18 cellular contexts compared by ENCODE assay signal in the genomic region with DNA sequence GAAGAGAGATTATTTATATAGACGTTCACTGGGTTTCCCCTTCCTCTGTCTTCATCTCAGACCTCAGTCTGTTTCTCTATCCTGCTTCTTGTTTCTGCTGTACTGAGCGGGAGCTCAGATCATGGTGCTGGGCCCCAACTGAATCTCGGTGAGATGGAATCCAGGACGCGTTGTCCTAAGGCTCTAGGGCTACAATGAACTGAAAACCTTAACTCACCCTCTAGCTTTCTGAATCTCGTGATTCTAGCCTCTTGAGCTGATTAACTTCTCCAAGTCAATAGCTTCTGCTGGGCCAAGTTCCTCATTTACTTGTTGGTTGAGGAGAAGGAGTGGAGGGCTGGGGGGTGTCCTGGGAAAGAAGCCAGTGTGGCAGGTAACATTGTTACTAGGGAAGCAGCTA. TPM values are rescaled to one million over a fixed set of nuclear protein-coding genes. Genes with fewer than 3 reads are reported as not detected.
DNase-seq lines count a peak whose midpoint lies in the region; ATAC-seq and TF ChIP-seq lines count a peak whose summit lies in the region.
"Had no signal": no experiment of that assay in that cellular context is flagged by ENCODE, and none has a peak within 500 bp of the region (broad histone marks: within the 10 kb centered on the region; RNA-seq: fewer than 3 reads in every experiment).

No MANE protein-coding gene starts in this region.

- intact Hi-C loops in activated naive CD4-positive, alpha-beta T cell treated with anti-CD3 and anti-CD28 coated beads for 36 hours (cut with micrococcal nuclease), result no loop called here
- intact Hi-C loops in body of pancreas (cut with DNase I) (no loop called here), upper lobe of right lung (cut with DNase I) (no loop called here), aorta (cut with DNase I) (no loop called here)

- no peak for TF ChIP-seq CTCF in body of pancreas (IDR thresholded peaks at IDR 0.05)
- no peak for TF ChIP-seq CTCF in mesothelial cell of epicardium (IDR thresholded peaks at IDR 0.05; ENCODE audit: unreplicated experiment)
- no peak for TF ChIP-seq CTCF in upper lobe of right lung (IDR thresholded peaks at IDR 0.05)

- WGBS in body of pancreas, 2 donors, result 10 to 50% methylated on average over 6 of the region's 6 CpGs
- 75 to 79% methylated on average over 6 of the region's 6 CpGs for WGBS in aorta, 2 donors

- H3K4me1 ChIP-seq in body of pancreas, result peaks cover 55% of the 10 kb centered on the region
- no peaks in the 10 kb centered on the region for H3K4me1 ChIP-seq in upper lobe of right lung
- H3K4me1 ChIP-seq in aorta (ENCODE audit: control insufficient read depth in 1 of 2, insufficient read depth in 2 of 2, low read length in 2 of 2), result no peaks in the 10 kb centered on the region
- H3K4me1 ChIP-seq: gastroesophageal sphincter had no signal

- TF ChIP-seq POLR2A in body of pancreas (IDR thresholded peaks at IDR 0.05), result peak in 2 of 3 donors; percentile 30 to 37

- peak overlapping the region in 1 of 2 donors; percentile 1 for H3K4me3 ChIP-seq in body of pancreas
- H3K4me3 ChIP-seq in upper lobe of right lung, result no peak overlapping the region
- H3K4me3 ChIP-seq in aorta (ENCODE audit: low read length in 2 of 2), result no peak overlapping the region
- H3K4me3 ChIP-seq: cardiac muscle cell, gastroesophageal sphincter had no signal

- H3K27me3 ChIP-seq in body of pancreas (no peaks in the 10 kb centered on the region), upper lobe of right lung (no peaks in the 10 kb centered on the region), aorta (ENCODE audit: control insufficient read depth in 1 of 2, insufficient read depth in 2 of 2, low read length in 1 of 2) (no peaks in the 10 kb centered on the region)
- H3K27me3 ChIP-seq: cardiac muscle cell, gastroesophageal sphincter had no signal

- H3K36me3 Mint-ChIP-seq in activated naive CD4-positive, alpha-beta T cell treated with anti-CD3 and anti-CD28 coated beads for 36 hours (ENCODE audit: low read depth), result no peaks in the 10 kb centered on the region
- no peaks in the 10 kb centered on the region for H3K36me3 Mint-ChIP-seq in activated naive CD4-positive, alpha-beta T cell treated with anti-CD3 and anti-CD28 coated beads, Interleukin-2, amount 10 ng/mL, durations not matched to agents 7 days and 5 days
- H3K36me3 Mint-ChIP-seq in mesothelial cell of epicardium, result peaks cover 8% of the 10 kb centered on the region
- H3K36me3 Mint-ChIP-seq: activated naive CD8-positive, alpha-beta T cell treated with anti-CD3 and anti-CD28 coated beads, Interleukin-2, amount 10 ng/mL, durations not matched to agents 7 days and 5 days; CD8-positive, alpha-beta T cell had no signal

- H3K27ac Mint-ChIP-seq in activated naive CD4-positive, alpha-beta T cell treated with anti-CD3 and anti-CD28 coated beads for 36 hours, result peak overlapping the region; percentile 31
- no peak overlapping the region for H3K27ac Mint-ChIP-seq in activated naive CD4-positive, alpha-beta T cell treated with anti-CD3 and anti-CD28 coated beads, Interleukin-2, amount 10 ng/mL, durations not matched to agents 7 days and 5 days
- peak overlapping the region; percentile 21 for H3K27ac Mint-ChIP-seq in mesothelial cell of epicardium
- H3K27ac Mint-ChIP-seq: activated naive CD8-positive, alpha-beta T cell treated with anti-CD3 and anti-CD28 coated beads, Interleukin-2, amount 10 ng/mL, durations not matched to agents 7 days and 5 days; CD8-positive, alpha-beta T cell had no signal

- H3K4me1 Mint-ChIP-seq in activated naive CD4-positive, alpha-beta T cell treated with anti-CD3 and anti-CD28 coated beads for 36 hours (ENCODE audit: low read depth), result peaks cover 4% of the 10 kb centered on the region
- peaks cover 15% of the 10 kb centered on the region for H3K4me1 Mint-ChIP-seq in activated naive CD4-positive, alpha-beta T cell treated with anti-CD3 and anti-CD28 coated beads, Interleukin-2, amount 10 ng/mL, durations not matched to agents 7 days and 5 days
- H3K4me1 Mint-ChIP-seq in mesothelial cell of epicardium, result peaks cover 34% of the 10 kb centered on the region

- CTCF ChIA-PET in activated naive CD4-positive, alpha-beta T cell treated with anti-CD3 and anti-CD28 coated beads for 36 hours (lab: Charles Lee), result interaction anchor here (0.5 to 1.1 kb wide), 2 partner anchors 22 to 381 kb away, joined by 3 to 4 read pairs; no protein-coding TSS in a partner anchor
- CTCF ChIA-PET in activated naive CD4-positive, alpha-beta T cell treated with anti-CD3 and anti-CD28 coated beads, Interleukin-2, amount 10 ng/mL, durations not matched to agents 7 days and 5 days (lab: Charles Lee), result no interaction called here

- ATAC-seq in body of pancreas, result peak; percentile 5
- peak; percentile 77 for ATAC-seq in upper lobe of right lung
- ATAC-seq in aorta (ENCODE audit: low FRiP score), result no peak
- ATAC-seq: CD8-positive, alpha-beta T cell; gastroesophageal sphincter had no signal

- peaks cover 3% of the 10 kb centered on the region for H3K27me3 Mint-ChIP-seq in activated naive CD4-positive, alpha-beta T cell treated with anti-CD3 and anti-CD28 coated beads for 36 hours (ENCODE audit: low read depth)
- peaks cover 25% of the 10 kb centered on the region for H3K27me3 Mint-ChIP-seq in activated naive CD4-positive, alpha-beta T cell treated with anti-CD3 and anti-CD28 coated beads, Interleukin-2, amount 10 ng/mL, durations not matched to agents 7 days and 5 days
- no peaks in the 10 kb centered on the region for H3K27me3 Mint-ChIP-seq in mesothelial cell of epicardium (ENCODE audit: low read depth)

- H3K9me3 ChIP-seq in body of pancreas (no peaks in the 10 kb centered on the region), upper lobe of right lung (no peaks in the 10 kb centered on the region), aorta (ENCODE audit: control insufficient read depth, low read length) (no peaks in the 10 kb centered on the region)
- H3K9me3 ChIP-seq: gastroesophageal sphincter had no signal

- H3K27ac ChIP-seq in body of pancreas, result peak overlapping the region; percentile 71 to 91 (median 82)
- H3K27ac ChIP-seq in upper lobe of right lung, result peak overlapping the region; percentile 81
- no peak overlapping the region for H3K27ac ChIP-seq in aorta (ENCODE audit: low read depth in 1 of 2, low read length in 2 of 2)
- H3K27ac ChIP-seq: cardiac muscle cell, gastroesophageal sphincter had no signal

- no peak for DNase-seq in activated naive CD4-positive, alpha-beta T cell treated with anti-CD3 and anti-CD28 coated beads for 36 hours
- DNase-seq in activated naive CD4-positive, alpha-beta T cell treated with anti-CD3 and anti-CD28 coated beads, Interleukin-2, amount 10 ng/mL, durations not matched to agents 7 days and 5 days, result no peak
- DNase-seq in body of pancreas (peak in 3 of 4 donors; percentile 20 to 60 (median 32)), mesothelial cell of epicardium (ENCODE audit: low spot score in 2 of 2, unreplicated experiment in 2 of 2) (no peak), upper lobe of right lung (peak; percentile 72), aorta (no peak), dermis blood vessel endothelial cell (no peak)
- DNase-seq in stimulated activated CD4-positive, alpha-beta T cell treated with anti-CD3 and anti-CD28 coated beads, Interleukin-2, amount 100 ng/mL, for 48 hours, result no peak
- DNase-seq: 8988T; activated naive CD8-positive, alpha-beta T cell treated with anti-CD3 and anti-CD28 coated beads, Interleukin-2, amount 10 ng/mL, durations not matched to agents 7 days and 5 days; activated T-cell treated with anti-CD3 and anti-CD28 coated beads for 4 hours; CD8-positive, alpha-beta T cell; endodermal cell; H7; NCI-H1105 treated with DMSO at 0.1 percent for 48 hours; NCI-H2227 treated with DMSO at 0.1 percent for 48 hours had no signal

- no peak overlapping the region for H3K4me3 Mint-ChIP-seq in activated naive CD4-positive, alpha-beta T cell treated with anti-CD3 and anti-CD28 coated beads for 36 hours
- no peak overlapping the region for H3K4me3 Mint-ChIP-seq in activated naive CD4-positive, alpha-beta T cell treated with anti-CD3 and anti-CD28 coated beads, Interleukin-2, amount 10 ng/mL, durations not matched to agents 7 days and 5 days
- H3K4me3 Mint-ChIP-seq in mesothelial cell of epicardium, result no peak overlapping the region
- H3K4me3 Mint-ChIP-seq: activated naive CD8-positive, alpha-beta T cell treated with anti-CD3 and anti-CD28 coated beads, Interleukin-2, amount 10 ng/mL, durations not matched to agents 7 days and 5 days; CD8-positive, alpha-beta T cell; endodermal cell had no signal

- no peaks in the 10 kb centered on the region for H3K9me3 Mint-ChIP-seq in activated naive CD4-positive, alpha-beta T cell treated with anti-CD3 and anti-CD28 coated beads for 36 hours
- H3K9me3 Mint-ChIP-seq in activated naive CD4-positive, alpha-beta T cell treated with anti-CD3 and anti-CD28 coated beads, Interleukin-2, amount 10 ng/mL, durations not matched to agents 7 days and 5 days, result no peaks in the 10 kb centered on the region
- H3K9me3 Mint-ChIP-seq in mesothelial cell of epicardium, result no peaks in the 10 kb centered on the region
- H3K9me3 Mint-ChIP-seq: activated naive CD8-positive, alpha-beta T cell treated with anti-CD3 and anti-CD28 coated beads, Interleukin-2, amount 10 ng/mL, durations not matched to agents 7 days and 5 days; CD8-positive, alpha-beta T cell; endodermal cell had no signal

- H3K36me3 ChIP-seq in body of pancreas (replicated peaks in 1 of 2; ENCODE audit: insufficient read depth in 1 of 2, low read depth in 2 of 2), result no peaks in the 10 kb centered on the region
- no peaks in the 10 kb centered on the region for H3K36me3 ChIP-seq in upper lobe of right lung
- no peaks in the 10 kb centered on the region for H3K36me3 ChIP-seq in aorta (ENCODE audit: control insufficient read depth in 1 of 2, insufficient read depth in 2 of 2, low read length in 1 of 2)
- H3K36me3 ChIP-seq: cardiac muscle cell, gastroesophageal sphincter had no signal

RNA-seq across cellular contexts. Expression of a gene that starts 32.7 kb away (rescaled TPM):
- total RNA-seq in activated naive CD4-positive, alpha-beta T cell treated with anti-CD3 and anti-CD28 coated beads for 36 hours, result 10 to 100 TPM; 11.5 to 13.3 TPM
- total RNA-seq in body of pancreas, result 10 to 100 TPM; 20.0 to 27.4 TPM
- total RNA-seq in mesothelial cell of epicardium, result 40.3 to 42.7 TPM (median 40.3 TPM) in 3 replicates
- total RNA-seq in upper lobe of right lung, result 37.6 TPM
- 10 to 100 TPM; 25.3 to 28.7 TPM for total RNA-seq in aorta
- polyA plus RNA-seq in aorta, result 10 to 100 TPM; 19.8 to 38.4 TPM
- total RNA-seq in dermis blood vessel endothelial cell, result 11.9 and 13.2 TPM in 2 replicates
- total RNA-seq: H7 had no signal

Comparison
In these comparisons a context has a peak if more than half of its experiments do, and no peak if none do; other contexts are left out.
1. DNase-seq: peak in body of pancreas (3 of 4) and upper lobe of right lung (single experiment); none in activated naive CD4-positive, alpha-beta T cell treated with anti-CD3 and anti-CD28 coated beads for 36 hours (single experiment), activated naive CD4-positive, alpha-beta T cell treated with anti-CD3 and anti-CD28 coated beads, Interleukin-2, amount 10 ng/mL, durations not matched to agents 7 days and 5 days (single experiment), mesothelial cell of epicardium (0 of 2), stimulated activated CD4-positive, alpha-beta T cell treated with anti-CD3 and anti-CD28 coated beads, Interleukin-2, amount 100 ng/mL, for 48 hours (0 of 2), aorta (0 of 2) and dermis blood vessel endothelial cell (single experiment).
2. H3K27ac ChIP-seq: peak in body of pancreas (4 of 4) and upper lobe of right lung (single experiment); none in aorta (0 of 2).